8 cellular contexts compared by ENCODE assay signal in genomic region chr14:22471545-22472121, GRCh38.
DNase-seq lines count a peak whose midpoint lies in the region; TF ChIP-seq lines count a peak whose summit lies in the region.

No MANE protein-coding gene starts in this region.

- no peaks in the 10 kb centered on the region for H3K36me3 Mint-ChIP-seq in mesothelial cell of epicardium
- H3K36me3 Mint-ChIP-seq in activated CD4-positive, alpha-beta T cell treated with anti-CD3 and anti-CD28 coated beads, Interleukin-2, amount 10 ng/mL, durations not matched to agents 7 days and 5 days (ENCODE audit: low read depth), result no peaks in the 10 kb centered on the region

- peaks cover 39% of the 10 kb centered on the region for H3K27me3 Mint-ChIP-seq in mesothelial cell of epicardium (ENCODE audit: low read depth)
- H3K27me3 Mint-ChIP-seq in activated CD4-positive, alpha-beta T cell treated with anti-CD3 and anti-CD28 coated beads, Interleukin-2, amount 10 ng/mL, durations not matched to agents 7 days and 5 days, result no peaks in the 10 kb centered on the region

- no peak overlapping the region for H3K4me3 Mint-ChIP-seq in mesothelial cell of epicardium
- H3K4me3 Mint-ChIP-seq in activated CD4-positive, alpha-beta T cell treated with anti-CD3 and anti-CD28 coated beads, Interleukin-2, amount 10 ng/mL, durations not matched to agents 7 days and 5 days, result no peak overlapping the region

- H3K4me3 ChIP-seq in coronary artery, result no peak overlapping the region

- CTCF ChIA-PET in activated CD4-positive, alpha-beta T cell treated with anti-CD3 and anti-CD28 coated beads, Interleukin-2, amount 10 ng/mL, durations not matched to agents 7 days and 5 days (lab: Charles Lee), result no interaction called here

- no peak overlapping the region for H3K27ac ChIP-seq in coronary artery

- no peaks in the 10 kb centered on the region for H3K9me3 Mint-ChIP-seq in mesothelial cell of epicardium
- H3K9me3 Mint-ChIP-seq in activated CD4-positive, alpha-beta T cell treated with anti-CD3 and anti-CD28 coated beads, Interleukin-2, amount 10 ng/mL, durations not matched to agents 7 days and 5 days, result no peaks in the 10 kb centered on the region

- DNase-seq in C1 segment of cervical spinal cord (lab: John Stamatoyannopoulos, UW) (peak in 8 of 14 donors; percentile 3 to 51 (median 22)), MV-4-11 (lab: John Stamatoyannopoulos, UW) (peak; percentile 72), coronary artery (ENCODE audit: low spot score) (no peak), mesothelial cell of epicardium (ENCODE audit: low spot score in 2 of 2, unreplicated experiment in 2 of 2) (peak in 1 of 2 experiments; percentile 48), DMS114 treated with DMSO at 0.1 percent for 48 hours (lab: John Stamatoyannopoulos, UW; ENCODE audit: unreplicated experiment) (no peak), pons (ENCODE audit: low spot score) (no peak)
- DNase-seq in activated CD4-positive, alpha-beta T cell treated with anti-CD3 and anti-CD28 coated beads, Interleukin-2, amount 10 ng/mL, durations not matched to agents 7 days and 5 days, result no peak
- no peak for DNase-seq in activated CD4-positive, CD25-positive, alpha-beta regulatory T cell treated with anti-CD3 and anti-CD28 coated beads, Interleukin-2, amount 50 U/mL, for 72 hours

- TF ChIP-seq CTCF in coronary artery (IDR thresholded peaks at IDR 0.05) (peak; percentile 37), mesothelial cell of epicardium (IDR thresholded peaks at IDR 0.05; ENCODE audit: unreplicated experiment) (peak; percentile 60)

- no peak overlapping the region for H3K27ac Mint-ChIP-seq in mesothelial cell of epicardium
- no peak overlapping the region for H3K27ac Mint-ChIP-seq in activated CD4-positive, alpha-beta T cell treated with anti-CD3 and anti-CD28 coated beads, Interleukin-2, amount 10 ng/mL, durations not matched to agents 7 days and 5 days

- peaks cover 6% of the 10 kb centered on the region for H3K4me1 Mint-ChIP-seq in mesothelial cell of epicardium
- no peaks in the 10 kb centered on the region for H3K4me1 Mint-ChIP-seq in activated CD4-positive, alpha-beta T cell treated with anti-CD3 and anti-CD28 coated beads, Interleukin-2, amount 10 ng/mL, durations not matched to agents 7 days and 5 days

- POLR2A ChIA-PET in activated CD4-positive, alpha-beta T cell treated with anti-CD3 and anti-CD28 coated beads, Interleukin-2, amount 10 ng/mL, durations not matched to agents 7 days and 5 days (lab: Charles Lee), result no interaction called here

Comparison
In these comparisons a context has a peak if more than half of its experiments do, and no peak if none do; other contexts are left out.
1. DNase-seq: peak in C1 segment of cervical spinal cord (8 of 14) and MV-4-11 (single experiment); none in coronary artery (single experiment), DMS114 treated with DMSO at 0.1 percent for 48 hours (single experiment), activated CD4-positive, alpha-beta T cell treated with anti-CD3 and anti-CD28 coated beads, Interleukin-2, amount 10 ng/mL, durations not matched to agents 7 days and 5 days (single experiment), pons (single experiment) and activated CD4-positive, CD25-positive, alpha-beta regulatory T cell treated with anti-CD3 and anti-CD28 coated beads, Interleukin-2, amount 50 U/mL, for 72 hours (single experiment).